In the genomic region with DNA sequence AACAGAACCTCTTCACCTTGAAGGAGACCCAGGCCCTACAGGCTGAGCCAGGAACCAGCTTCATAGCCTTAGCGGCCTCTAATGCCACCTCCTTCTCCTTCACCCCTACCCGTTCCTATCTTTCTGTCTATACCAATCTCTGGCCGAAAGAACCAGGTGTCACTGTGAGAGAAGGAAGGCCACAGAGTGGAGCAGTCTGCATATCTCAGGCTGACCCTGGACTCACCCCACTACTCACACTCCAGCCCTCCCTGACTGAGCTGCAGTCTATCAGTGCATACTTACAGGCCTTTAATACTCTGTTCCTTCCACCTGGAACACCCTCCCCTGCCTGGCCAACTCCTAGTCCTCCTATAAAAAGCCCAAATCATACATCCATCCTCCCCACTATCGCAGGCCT, we compare ENCODE assay signal across 11 cellular contexts. TPM values are rescaled to one million over a fixed set of nuclear protein-coding genes. Genes with fewer than 3 reads are reported as not detected.
A peak's percentile ranks its signal among the peaks of the same experiment; 100 is the strongest.
DNase-seq lines count a peak whose midpoint lies in the region; ATAC-seq, FAIRE-seq and TF ChIP-seq lines count a peak whose summit lies in the region.
"Had no signal": no experiment of that assay in that cellular context is flagged by ENCODE, and none has a peak within 500 bp of the region (broad histone marks: within the 10 kb centered on the region; RNA-seq: fewer than 3 reads in every experiment).

No MANE protein-coding gene starts in this region.

- TF ChIP-seq CTCF in activated B cell treated with CpG ODN at 0.5 μM for 24 hours (IDR thresholded peaks at IDR 0.05): no peak
- no peak for TF ChIP-seq CTCF in cardiac muscle cell (IDR thresholded peaks at IDR 0.05; ENCODE audit: low read depth, low read length)

- H3K9ac ChIP-seq in skeletal muscle satellite cell (ENCODE audit: low read depth, low read length): peak overlapping the region; percentile 14

- H3K36me3 ChIP-seq in cardiac muscle cell (no peaks in the 10 kb centered on the region), skeletal muscle satellite cell (ENCODE audit: insufficient read depth, low read length) (peaks cover 2% of the 10 kb centered on the region)

- ATAC-seq in activated B cell treated with CpG ODN at 0.5 μM for 24 hours (ENCODE audit: low read depth) (no peak), GM19467 (IDR thresholded peaks at IDR 0.05; ENCODE audit: unreplicated experiment) (no peak)

- H3K27me3 Mint-ChIP-seq in activated B cell treated with CpG ODN at 0.5 μM for 24 hours: no peaks in the 10 kb centered on the region

- DNase-seq in GM12891 (ENCODE audit: insufficient read length, low spot score): no peak
- no peak for DNase-seq in activated B cell treated with CpG ODN at 0.5 μM for 24 hours
- peak in 1 of 2 donors; percentile 71 for DNase-seq in cardiac muscle cell (ENCODE audit: low read depth in 1 of 2, low spot score in 1 of 2)
- DNase-seq in mucosa of gallbladder (ENCODE audit: low spot score): no peak
- no peak for DNase-seq in SIG-M5 (lab: John Stamatoyannopoulos, UW)
- no peak for DNase-seq in glomerular visceral epithelial cell (ENCODE audit: extremely low spot score)
- DNase-seq: GDM1, NCI-H1694 treated with DMSO at 0.1 percent for 48 hours, SW 1271 had no signal

- peak overlapping the region; percentile 88 for H3K27ac ChIP-seq in cardiac muscle cell

- intact Hi-C loops in activated B cell treated with CpG ODN at 0.5 μM for 24 hours (cut with micrococcal nuclease): no loop called here

- H3K27ac Mint-ChIP-seq in activated B cell treated with CpG ODN at 0.5 μM for 24 hours: peak overlapping the region; percentile 94

- POLR2A ChIA-PET in activated B cell treated with CpG ODN at 0.5 μM for 24 hours (lab: Charles Lee): no interaction called here

- H3K9me3 ChIP-seq in cardiac muscle cell (ENCODE audit: low read depth): no peaks in the 10 kb centered on the region
- no peaks in the 10 kb centered on the region for H3K9me3 ChIP-seq in skeletal muscle satellite cell (replicated peaks; ENCODE audit: low read length)

- H3K4me1 ChIP-seq in cardiac muscle cell (ENCODE audit: low read depth) (peaks cover 50% of the 10 kb centered on the region), skeletal muscle satellite cell (ENCODE audit: control insufficient read depth, insufficient read depth, low read length) (peaks cover 31% of the 10 kb centered on the region)

- H3K4me3 ChIP-seq in cardiac muscle cell: no peak overlapping the region
- H3K4me3 ChIP-seq in skeletal muscle satellite cell (ENCODE audit: low read length): no peak overlapping the region

- H3K4me1 Mint-ChIP-seq in activated B cell treated with CpG ODN at 0.5 μM for 24 hours: peaks cover 75% of the 10 kb centered on the region

- H3K36me3 Mint-ChIP-seq in activated B cell treated with CpG ODN at 0.5 μM for 24 hours (ENCODE audit: low read depth): peaks cover 48% of the 10 kb centered on the region

- CTCF ChIA-PET in activated B cell treated with CpG ODN at 0.5 μM for 24 hours (lab: Charles Lee): interaction anchor here (0.6 kb wide), 1 partner anchor 225 kb away, joined by 4 read pairs; no protein-coding TSS in a partner anchor

- peak overlapping the region; percentile 99 for H3K4me2 ChIP-seq in skeletal muscle satellite cell (ENCODE audit: low read length)

- peak overlapping the region; percentile 97 for H3K4me3 Mint-ChIP-seq in activated B cell treated with CpG ODN at 0.5 μM for 24 hours

- peak; percentile 68 for FAIRE-seq in GM12891 (lab: Jason Lieb, UNC)

- no peaks in the 10 kb centered on the region for H3K27me3 ChIP-seq in cardiac muscle cell
- H3K27me3 ChIP-seq in skeletal muscle satellite cell (ENCODE audit: control insufficient read depth, insufficient read depth, low read length): no peaks in the 10 kb centered on the region

- H3K9me3 Mint-ChIP-seq in activated B cell treated with CpG ODN at 0.5 μM for 24 hours: no peaks in the 10 kb centered on the region

- no peak for TF ChIP-seq POLR2A in GM12891 (IDR thresholded peaks at IDR 0.05; ENCODE audit: low read depth, low read length)

TF ChIP-seq in GM12891, 5 proteins besides CTCF, POLR2A, EP300 and RAD21:
- TF ChIP-seq TAF1 (IDR thresholded peaks at IDR 0.05; ENCODE audit: low read depth, low read length) (no peak), SPI1 (IDR thresholded peaks at IDR 0.05; ENCODE audit: low read depth, low read length) (no peak), POLR2AphosphoS5 (IDR thresholded peaks at IDR 0.05; ENCODE audit: low read depth, low read length) (no peak), PAX5 (IDR thresholded peaks at IDR 0.05; ENCODE audit: insufficient read depth, low read length, severe bottlenecking) (no peak), POU2F2 (IDR thresholded peaks at IDR 0.05; ENCODE audit: low read depth, low read length) (no peak)
TF ChIP-seq in GM12891: peak in this region for 0.

RNA-seq across cellular contexts. Expression of a gene that starts 32.7 kb away (rescaled TPM):
- polyA plus RNA-seq in GM12891 (2012; ENCODE audit: low read depth, missing spikeins): 55.4 TPM
- total RNA-seq in activated B cell treated with CpG ODN at 0.5 μM for 24 hours (113 and 139 TPM in 2 replicates), cardiac muscle cell (134 and 200 TPM in 2 replicates), mucosa of gallbladder (129 TPM)
- polyA plus RNA-seq in cardiac muscle cell: 41.5 and 54.6 TPM in 2 replicates
- total RNA-seq in skeletal muscle satellite cell (2012; rRNA removed): 51.1 and 60.3 TPM in 2 replicates

RNA-seq across cellular contexts. Expression of a gene that starts 45.3 kb away (rescaled TPM):
- polyA plus RNA-seq in GM12891 (2012; ENCODE audit: low read depth, missing spikeins): 0.51 TPM
- total RNA-seq in activated B cell treated with CpG ODN at 0.5 μM for 24 hours (0.32 and 1.4 TPM in 2 replicates), cardiac muscle cell (0.18 and 0.92 TPM in 2 replicates), mucosa of gallbladder (23.7 TPM)
- 0.56 TPM in 1 of 2 replicates, not detected in the other for polyA plus RNA-seq in cardiac muscle cell
- 0.66 and 0.76 TPM in 2 replicates for total RNA-seq in skeletal muscle satellite cell (2012; rRNA removed)

Comparison
In these comparisons a context has a peak if more than half of its experiments do, and no peak if none do; other contexts are left out.
1. RNA of a gene that starts 45.3 kb away (total RNA-seq): 23.7 TPM in mucosa of gallbladder (single experiment); 0.32 to 1.4 TPM in activated B cell treated with CpG ODN at 0.5 μM for 24 hours and 0.18 to 0.92 TPM in cardiac muscle cell; every median in the first group is over 10 times any median in the second.